ENCODE assay signal across 2 cellular contexts in the genomic region with DNA sequence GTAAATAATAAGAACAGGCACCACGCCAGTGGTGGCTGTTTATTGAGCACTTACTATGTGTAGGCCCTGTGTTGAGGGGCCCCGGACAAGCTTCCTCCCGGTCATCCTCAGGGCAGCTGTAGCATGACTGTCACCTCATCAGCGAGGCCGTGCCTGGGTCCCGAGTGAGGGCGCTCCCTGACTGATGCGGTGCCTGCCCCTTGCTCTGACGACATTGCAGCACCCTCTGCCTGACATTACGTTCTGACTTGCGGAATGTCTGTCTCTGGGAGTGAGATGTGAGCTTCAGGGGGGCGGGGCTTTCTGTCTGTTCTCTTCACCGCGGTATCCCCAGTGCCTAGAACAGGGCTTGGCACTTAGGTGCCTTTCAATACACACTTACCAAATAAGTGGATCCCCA.
TF ChIP-seq lines count a peak whose summit lies in the region.

No MANE protein-coding gene starts in this region.

TF ChIP-seq in GM23338, 12 proteins besides CTCF, POLR2A, EP300 and RAD21:
- no peak for TF ChIP-seq ETS1 (IDR thresholded peaks at IDR 0.05)
- TF ChIP-seq EZH2phosphoT487 (IDR thresholded peaks at IDR 0.05; ENCODE audit: unreplicated experiment) = no peak
- TF ChIP-seq ZNF331 (CRISPR knock-in tag; IDR thresholded peaks at IDR 0.05; ENCODE audit: low read depth) = no peak
- no peak for TF ChIP-seq EZH2 (IDR thresholded peaks at IDR 0.05; ENCODE audit: low read depth, unreplicated experiment)

TF ChIP-seq in H1, 55 proteins besides CTCF, POLR2A, EP300 and RAD21:
- TF ChIP-seq TEAD4 (IDR thresholded peaks at IDR 0.05; ENCODE audit: low read depth, low read length) = 0 out of 2 replicates have a peak, but pooled peaks have one; percentile 5
- no peak for TF ChIP-seq KDM1A (IDR thresholded peaks at IDR 0.05; ENCODE audit: borderline replicate concordance, low read length)
- TF ChIP-seq SUZ12 (IDR thresholded peaks at IDR 0.05; ENCODE audit: low read length) = no peak
- TF ChIP-seq CBX8 (IDR thresholded peaks at IDR 0.05; ENCODE audit: borderline replicate concordance, low read depth, low read length) = no peak
- TF ChIP-seq, protein P1, sequence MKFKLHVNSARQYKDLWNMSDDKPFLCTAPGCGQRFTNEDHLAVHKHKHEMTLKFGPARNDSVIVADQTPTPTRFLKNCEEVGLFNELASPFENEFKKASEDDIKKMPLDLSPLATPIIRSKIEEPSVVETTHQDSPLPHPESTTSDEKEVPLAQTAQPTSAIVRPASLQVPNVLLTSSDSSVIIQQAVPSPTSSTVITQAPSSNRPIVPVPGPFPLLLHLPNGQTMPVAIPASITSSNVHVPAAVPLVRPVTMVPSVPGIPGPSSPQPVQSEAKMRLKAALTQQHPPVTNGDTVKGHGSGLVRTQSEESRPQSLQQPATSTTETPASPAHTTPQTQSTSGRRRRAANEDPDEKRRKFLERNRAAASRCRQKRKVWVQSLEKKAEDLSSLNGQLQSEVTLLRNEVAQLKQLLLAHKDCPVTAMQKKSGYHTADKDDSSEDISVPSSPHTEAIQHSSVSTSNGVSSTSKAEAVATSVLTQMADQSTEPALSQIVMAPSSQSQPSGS (IDR thresholded peaks at IDR 0.05; ENCODE audit: low read length) = no peak
- no peak for TF ChIP-seq CREB1 (IDR thresholded peaks at IDR 0.05)
